Comparison of ENCODE assay signal across 8 cellular contexts in genomic region chr18:76492669-76493212, GRCh38. TPM values are rescaled to one million over a fixed set of nuclear protein-coding genes. Genes with fewer than 3 reads are reported as not detected.
DNase-seq lines count a peak whose midpoint lies in the region; ATAC-seq and TF ChIP-seq lines count a peak whose summit lies in the region.

No MANE protein-coding gene starts in this region.

- H3K27me3 Mint-ChIP-seq in T-helper 1 cell treated with Interleukin-12 subunit alpha and Interleukin-12 subunit beta and Interleukin-4 antibody, amounts not matched to agents 30 μg/mL and 1 μg/mL, for 36 hours (ENCODE audit: low read depth) = peaks cover 84% of the 10 kb centered on the region
- no peaks in the 10 kb centered on the region for H3K27me3 Mint-ChIP-seq in type B pancreatic cell

- H3K36me3 ChIP-seq in left ventricle myocardium inferior = no peaks in the 10 kb centered on the region

- H3K4me3 Mint-ChIP-seq in T-helper 1 cell treated with Interleukin-12 subunit alpha and Interleukin-12 subunit beta and Interleukin-4 antibody, amounts not matched to agents 30 μg/mL and 1 μg/mL, for 36 hours = peak overlapping the region; percentile 95
- peak overlapping the region; percentile 89 for H3K4me3 Mint-ChIP-seq in type B pancreatic cell

- no peaks in the 10 kb centered on the region for H3K36me3 Mint-ChIP-seq in T-helper 1 cell treated with Interleukin-12 subunit alpha and Interleukin-12 subunit beta and Interleukin-4 antibody, amounts not matched to agents 30 μg/mL and 1 μg/mL, for 36 hours (ENCODE audit: low read depth)
- no peaks in the 10 kb centered on the region for H3K36me3 Mint-ChIP-seq in type B pancreatic cell

- no peaks in the 10 kb centered on the region for H3K9me3 Mint-ChIP-seq in T-helper 1 cell treated with Interleukin-12 subunit alpha and Interleukin-12 subunit beta and Interleukin-4 antibody, amounts not matched to agents 30 μg/mL and 1 μg/mL, for 36 hours
- no peaks in the 10 kb centered on the region for H3K9me3 Mint-ChIP-seq in type B pancreatic cell

- peaks cover 25% of the 10 kb centered on the region for H3K4me1 Mint-ChIP-seq in T-helper 1 cell treated with Interleukin-12 subunit alpha and Interleukin-12 subunit beta and Interleukin-4 antibody, amounts not matched to agents 30 μg/mL and 1 μg/mL, for 36 hours (ENCODE audit: low read depth)
- H3K4me1 Mint-ChIP-seq in type B pancreatic cell (ENCODE audit: unreplicated experiment) = peaks cover 36% of the 10 kb centered on the region

- H3K4me3 ChIP-seq in left ventricle myocardium inferior = peak overlapping the region; percentile 87

- peaks cover 70% of the 10 kb centered on the region for H3K4me1 ChIP-seq in left ventricle myocardium inferior

- DNase-seq in NCI-H146 (lab: John Stamatoyannopoulos, UW) (peak; percentile 100), left ventricle myocardium inferior (peak; percentile 100), posterior cingulate gyrus (peak; percentile 92 to 99 (median 97)), type B pancreatic cell (ENCODE audit: extremely low spot score, unreplicated experiment) (peak; percentile 100)

- intact Hi-C loops in left ventricle myocardium inferior (cut with micrococcal nuclease) = no loop called here
- intact Hi-C loops in posterior cingulate gyrus (cut with DNase I) = no loop called here

- ATAC-seq in GM18498 (IDR thresholded peaks at IDR 0.05; ENCODE audit: unreplicated experiment) (peak; percentile 70), HG02870 (IDR thresholded peaks at IDR 0.05; ENCODE audit: unreplicated experiment) (peak; percentile 75)

- no peaks in the 10 kb centered on the region for H3K9me3 ChIP-seq in left ventricle myocardium inferior (replicated peaks)

- H3K27ac ChIP-seq in angular gyrus (ENCODE audit: low read depth, low read length) (peak overlapping the region; percentile 59), left ventricle myocardium inferior (replicated peaks) (peak overlapping the region; percentile 84)

- H3K27ac Mint-ChIP-seq in T-helper 1 cell treated with Interleukin-12 subunit alpha and Interleukin-12 subunit beta and Interleukin-4 antibody, amounts not matched to agents 30 μg/mL and 1 μg/mL, for 36 hours = peak overlapping the region; percentile 79
- peak overlapping the region; percentile 88 for H3K27ac Mint-ChIP-seq in type B pancreatic cell

- no peaks in the 10 kb centered on the region for H3K27me3 ChIP-seq in left ventricle myocardium inferior (ENCODE audit: low read depth)

- TF ChIP-seq CTCF in left ventricle myocardium inferior (IDR thresholded peaks at IDR 0.05; ENCODE audit: borderline replicate concordance) (no peak), type B pancreatic cell (conservative IDR thresholded peaks at IDR 0.05) (peak; percentile 2)

RNA-seq across cellular contexts. Expression of gene ZNF516, which starts 2.3 kb away (rescaled TPM):
- total RNA-seq in left ventricle myocardium inferior (11.5 TPM), type B pancreatic cell (ENCODE audit: low replicate concordance) (34.1 and 71.2 TPM in 2 replicates)

Comparison
In these comparisons a context has a peak if more than half of its experiments do, and no peak if none do; other contexts are left out.
1. Peak in every context shown above with its lines: DNase-seq, ATAC-seq, H3K4me3 ChIP-seq and H3K27ac ChIP-seq.